In the genomic region with DNA sequence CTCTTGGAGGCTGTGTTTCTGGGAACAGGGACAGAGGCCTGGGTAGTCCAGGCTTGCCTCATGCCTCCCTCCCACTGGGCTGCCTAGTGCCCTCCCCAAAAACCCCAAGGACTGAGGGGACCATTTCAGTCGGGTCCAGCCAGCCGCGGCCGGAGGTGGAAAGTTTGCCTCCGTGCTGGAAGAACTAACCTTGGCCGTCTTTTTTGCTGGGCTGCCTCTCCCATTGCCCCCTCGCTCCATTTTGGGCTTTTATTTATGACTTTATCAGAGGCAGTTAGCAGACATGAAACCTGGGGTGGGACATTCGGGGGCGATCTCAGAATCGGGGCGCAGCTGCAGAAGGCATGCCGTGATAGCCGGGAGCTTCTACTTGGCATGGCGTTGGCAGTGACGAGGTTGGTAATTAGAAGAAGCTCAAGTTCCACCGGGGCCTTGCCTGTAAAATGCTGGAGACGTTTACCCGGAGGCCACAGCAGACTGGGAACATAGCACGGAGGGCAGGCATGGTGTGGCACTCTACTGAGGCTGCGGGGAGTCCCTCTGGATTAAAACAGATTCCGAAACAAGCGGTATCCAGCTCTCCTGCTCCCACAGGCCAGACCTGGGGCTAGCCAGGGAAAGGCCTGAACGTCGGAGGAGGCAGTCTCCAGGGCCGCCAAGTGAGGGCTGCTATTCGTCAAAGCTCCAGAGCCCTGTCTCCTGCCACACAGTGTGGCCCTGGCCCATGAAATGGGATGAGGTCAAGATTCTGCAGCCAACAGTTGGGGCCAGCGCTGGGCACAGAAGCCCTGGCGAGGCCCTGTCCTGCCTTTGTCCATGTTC, we compare ENCODE assay signal across 8 cellular contexts.
DNase-seq lines count a peak whose midpoint lies in the region; ATAC-seq and TF ChIP-seq lines count a peak whose summit lies in the region.

No MANE protein-coding gene starts in this region.

- peak overlapping the region; percentile 31 to 76 (median 48) for H3K4me3 Mint-ChIP-seq in CD4-positive, alpha-beta memory T cell
- peak overlapping the region; percentile 67 for H3K4me3 Mint-ChIP-seq in natural killer cell
- no peak overlapping the region for H3K4me3 Mint-ChIP-seq in CD8-positive, alpha-beta T cell

- TF ChIP-seq CTCF in epithelial cell of esophagus (IDR thresholded peaks at IDR 0.05; ENCODE audit: insufficient read depth, low read depth, low read length, missing control alignments), result no peak
- no peak for TF ChIP-seq CTCF in natural killer cell (IDR thresholded peaks at IDR 0.05)
- TF ChIP-seq CTCF in CD8-positive, alpha-beta T cell (IDR thresholded peaks at IDR 0.05), result no peak

- no peaks in the 10 kb centered on the region for H3K9me3 ChIP-seq in CD4-positive, alpha-beta memory T cell (ENCODE audit: control insufficient read depth in 1 of 2, low read length in 2 of 2)
- no peaks in the 10 kb centered on the region for H3K9me3 ChIP-seq in CD8-positive, alpha-beta T cell (ENCODE audit: low read length)

- CTCF ChIA-PET in CD4-positive, alpha-beta memory T cell (lab: Charles Lee; ENCODE audit: partially characterized antibody), result interaction anchor here (1.1 to 2.3 kb wide), 2 partner anchors 37 to 68 kb away, joined by 3 to 8 read pairs; no protein-coding TSS in a partner anchor
- CTCF ChIA-PET in CD8-positive, alpha-beta T cell (lab: Charles Lee), result interaction anchor here (1.2 to 3.2 kb wide), 4 partner anchors 61 to 78 kb away, joined by 3 to 17 read pairs (median 4); no protein-coding TSS in a partner anchor

- H3K4me1 ChIP-seq in CD4-positive, alpha-beta memory T cell (ENCODE audit: insufficient read depth, low read length), result peaks cover 42% of the 10 kb centered on the region
- H3K4me1 ChIP-seq in CD8-positive, alpha-beta T cell (ENCODE audit: insufficient read depth, low read length), result peaks cover 30% of the 10 kb centered on the region

- H3K27ac Mint-ChIP-seq in CD4-positive, alpha-beta memory T cell, result peak overlapping the region in 3 of 7 donors; percentile 8 to 59 (median 47)
- H3K27ac Mint-ChIP-seq in natural killer cell, result peak overlapping the region in 1 of 2 donors; percentile 18
- H3K27ac Mint-ChIP-seq in CD8-positive, alpha-beta T cell, result no peak overlapping the region

- no peak overlapping the region for H3K27ac ChIP-seq in CD4-positive, alpha-beta memory T cell (ENCODE audit: low read depth, low read length)
- H3K27ac ChIP-seq in CD8-positive, alpha-beta T cell (ENCODE audit: low read depth, low read length), result no peak overlapping the region

- H3K27me3 ChIP-seq in CD4-positive, alpha-beta memory T cell (ENCODE audit: insufficient read depth, low read length), result no peaks in the 10 kb centered on the region
- H3K27me3 ChIP-seq in CD8-positive, alpha-beta T cell (ENCODE audit: insufficient read depth, low read length), result no peaks in the 10 kb centered on the region

- DNase-seq in CD4-positive, alpha-beta memory T cell, result no peak
- peak; percentile 71 for DNase-seq in NCI-H69 (lab: John Stamatoyannopoulos, UW)
- no peak for DNase-seq in epithelial cell of esophagus (ENCODE audit: low read depth)
- peak; percentile 10 for DNase-seq in natural killer cell
- no peak for DNase-seq in ureter (ENCODE audit: low spot score)
- no peak for DNase-seq in CD8-positive, alpha-beta T cell
- DNase-seq in activated CD4-positive, alpha-beta T cell treated with anti-CD3 and anti-CD28 coated beads for 48 hours, result no peak

- H3K4me3 ChIP-seq in CD4-positive, alpha-beta memory T cell (ENCODE audit: low read length in 2 of 2), result no peak overlapping the region
- H3K4me3 ChIP-seq in epithelial cell of esophagus (ENCODE audit: low read length), result peak overlapping the region; percentile 89
- no peak overlapping the region for H3K4me3 ChIP-seq in CD8-positive, alpha-beta T cell (ENCODE audit: low read depth, low read length)

- intact Hi-C loops in CD4-positive, alpha-beta memory T cell (cut with micrococcal nuclease), result loop anchor here (5.0 kb wide), 1 partner anchor 43 kb away; no protein-coding TSS in a partner anchor
- intact Hi-C loops in natural killer cell (cut with micrococcal nuclease), result loop anchor here (5.0 kb wide), 2 partner anchors 37 to 67 kb away; no protein-coding TSS in a partner anchor
- intact Hi-C loops in CD8-positive, alpha-beta T cell (cut with DNase I, micrococcal nuclease), result loop anchor here in 1 of 2 experiments (5.0 kb wide), 1 partner anchor 37 kb away; no protein-coding TSS in a partner anchor

- H3K36me3 Mint-ChIP-seq in CD4-positive, alpha-beta memory T cell, result peaks cover 0 to 6% of the 10 kb centered on the region in 2 donors
- no peaks in the 10 kb centered on the region for H3K36me3 Mint-ChIP-seq in natural killer cell
- H3K36me3 Mint-ChIP-seq in CD8-positive, alpha-beta T cell, result peaks cover 4% of the 10 kb centered on the region

- H3K27me3 Mint-ChIP-seq in CD4-positive, alpha-beta memory T cell, result no peaks in the 10 kb centered on the region
- no peaks in the 10 kb centered on the region for H3K27me3 Mint-ChIP-seq in natural killer cell (ENCODE audit: low read depth in 2 of 2)
- H3K27me3 Mint-ChIP-seq in CD8-positive, alpha-beta T cell (ENCODE audit: low read depth), result no peaks in the 10 kb centered on the region

- POLR2A ChIA-PET in CD4-positive, alpha-beta memory T cell (lab: Charles Lee; ENCODE audit: partially characterized antibody), result interaction anchor here (1.3 to 3.5 kb wide), 3 partner anchors 20 to 60 kb away, joined by 3 to 24 read pairs (median 11); no protein-coding TSS in a partner anchor
- POLR2A ChIA-PET in CD8-positive, alpha-beta T cell (lab: Charles Lee), result interaction anchor here (1.2 kb wide), 1 partner anchor 38 kb away, joined by 3 read pairs; no protein-coding TSS in a partner anchor

- ATAC-seq in natural killer cell (no peak), HG03135 (IDR thresholded peaks at IDR 0.05; ENCODE audit: unreplicated experiment) (no peak)
- ATAC-seq in CD8-positive, alpha-beta T cell, result no peak

- H3K4me1 Mint-ChIP-seq in CD4-positive, alpha-beta memory T cell, result peaks cover 8 to 56% (median 40%) of the 10 kb centered on the region in 4 donors
- peaks cover 45 to 55% of the 10 kb centered on the region in 2 donors for H3K4me1 Mint-ChIP-seq in natural killer cell
- H3K4me1 Mint-ChIP-seq in CD8-positive, alpha-beta T cell (ENCODE audit: low read depth), result peaks cover 32% of the 10 kb centered on the region

- H3K36me3 ChIP-seq in CD4-positive, alpha-beta memory T cell (ENCODE audit: insufficient read depth, low read length), result no peaks in the 10 kb centered on the region
- H3K36me3 ChIP-seq in CD8-positive, alpha-beta T cell (ENCODE audit: insufficient read depth, low read length), result peaks cover 6% of the 10 kb centered on the region

- H3K9me3 Mint-ChIP-seq in CD4-positive, alpha-beta memory T cell, result no peaks in the 10 kb centered on the region
- H3K9me3 Mint-ChIP-seq in natural killer cell, result no peaks in the 10 kb centered on the region
- H3K9me3 Mint-ChIP-seq in CD8-positive, alpha-beta T cell, result no peaks in the 10 kb centered on the region

Comparison
In these comparisons a context has a peak if more than half of its experiments do, and no peak if none do; other contexts are left out.
1. DNase-seq: peak in NCI-H69 (single experiment) and natural killer cell (single experiment); none in CD4-positive, alpha-beta memory T cell (0 of 5), epithelial cell of esophagus (single experiment), ureter (single experiment), CD8-positive, alpha-beta T cell (0 of 7) and activated CD4-positive, alpha-beta T cell treated with anti-CD3 and anti-CD28 coated beads for 48 hours (single experiment).